8 cellular contexts compared by ENCODE assay signal in genomic region chr9:35079041-35079425, GRCh38. TPM values are rescaled to one million over a fixed set of nuclear protein-coding genes. Genes with fewer than 3 reads are reported as not detected.
DNase-seq lines count a peak whose midpoint lies in the region; ATAC-seq and TF ChIP-seq lines count a peak whose summit lies in the region.

No MANE protein-coding gene starts in this region.

- H3K4me3 Mint-ChIP-seq in central memory CD8-positive, alpha-beta T cell: peak overlapping the region; percentile 92
- peak overlapping the region; percentile 99 for H3K4me3 Mint-ChIP-seq in natural killer cell treated with Interleukin-12 subunit alpha and Interleukin-12 subunit beta and Interleukin-15 and Interleukin-18, amount 100 ng/mL, for 72 hours

- H3K36me3 Mint-ChIP-seq in central memory CD8-positive, alpha-beta T cell (ENCODE audit: insufficient read depth): peaks cover 5% of the 10 kb centered on the region
- peaks cover 10% of the 10 kb centered on the region for H3K36me3 Mint-ChIP-seq in natural killer cell treated with Interleukin-12 subunit alpha and Interleukin-12 subunit beta and Interleukin-15 and Interleukin-18, amount 100 ng/mL, for 72 hours

- no peak for ATAC-seq in central memory CD8-positive, alpha-beta T cell (replicated peaks; ENCODE audit: extremely low read depth, poor library complexity, severe bottlenecking)
- ATAC-seq in natural killer cell treated with Interleukin-12 subunit alpha and Interleukin-12 subunit beta and Interleukin-15 and Interleukin-18, amount 100 ng/mL, for 72 hours: no peak

- H3K27ac Mint-ChIP-seq in central memory CD8-positive, alpha-beta T cell (ENCODE audit: low read depth): no peak overlapping the region
- H3K27ac Mint-ChIP-seq in natural killer cell treated with Interleukin-12 subunit alpha and Interleukin-12 subunit beta and Interleukin-15 and Interleukin-18, amount 100 ng/mL, for 72 hours: peak overlapping the region; percentile 96 to 97

- no peaks in the 10 kb centered on the region for H3K9me3 Mint-ChIP-seq in central memory CD8-positive, alpha-beta T cell
- H3K9me3 Mint-ChIP-seq in natural killer cell treated with Interleukin-12 subunit alpha and Interleukin-12 subunit beta and Interleukin-15 and Interleukin-18, amount 100 ng/mL, for 72 hours: no peaks in the 10 kb centered on the region

- no peaks in the 10 kb centered on the region for H3K27me3 Mint-ChIP-seq in central memory CD8-positive, alpha-beta T cell
- H3K27me3 Mint-ChIP-seq in natural killer cell treated with Interleukin-12 subunit alpha and Interleukin-12 subunit beta and Interleukin-15 and Interleukin-18, amount 100 ng/mL, for 72 hours: no peaks in the 10 kb centered on the region

- no peak for DNase-seq in GM12865 (ENCODE audit: low read depth)
- peak; percentile 68 for DNase-seq in NCI-H146 (lab: John Stamatoyannopoulos, UW)
- DNase-seq in central memory CD8-positive, alpha-beta T cell (ENCODE audit: low spot score in 2 of 2): no peak
- DNase-seq in natural killer cell treated with Interleukin-12 subunit alpha and Interleukin-12 subunit beta and Interleukin-15 and Interleukin-18, amount 100 ng/mL, for 72 hours (ENCODE audit: low spot score): no peak
- DNase-seq in NCI-H510A treated with DMSO at 0.1 percent for 48 hours (lab: John Stamatoyannopoulos, UW): no peak
- no peak for DNase-seq in activated CD4-positive, CD25-positive, alpha-beta regulatory T cell treated with anti-CD3 and anti-CD28 coated beads, Interleukin-2, amount 50 U/mL, for 72 hours
- DNase-seq in stimulated activated naive CD4-positive, alpha-beta T cell (lab: John Stamatoyannopoulos, UW): no peak
- DNase-seq in NCI-H2107 treated with DMSO at 0.1 percent for 48 hours (lab: John Stamatoyannopoulos, UW; ENCODE audit: unreplicated experiment): no peak

- H3K4me3 ChIP-seq in GM12865 (ENCODE audit: low read depth, low read length): peak overlapping the region; percentile 73

- TF ChIP-seq CTCF in GM12865 (IDR thresholded peaks at IDR 0.05; ENCODE audit: insufficient read depth, low read depth, low read length, missing control alignments): no peak

- H3K4me1 Mint-ChIP-seq in central memory CD8-positive, alpha-beta T cell: peaks cover 31% of the 10 kb centered on the region
- peaks cover 32 to 33% of the 10 kb centered on the region in 2 donors for H3K4me1 Mint-ChIP-seq in natural killer cell treated with Interleukin-12 subunit alpha and Interleukin-12 subunit beta and Interleukin-15 and Interleukin-18, amount 100 ng/mL, for 72 hours (ENCODE audit: low read depth in 2 of 2)

RNA-seq across cellular contexts. Expression of gene FANCG, which starts 0.7 kb away (rescaled TPM):
- total RNA-seq in natural killer cell treated with Interleukin-12 subunit alpha and Interleukin-12 subunit beta and Interleukin-15 and Interleukin-18, amount 100 ng/mL, for 72 hours: 100 to 1,000 TPM in 1 of 2 donors, 10 to 100 TPM in 1; 74.9 to 185 TPM

RNA-seq across cellular contexts. Expression of gene VCP, which starts 6.6 kb away (rescaled TPM):
- 100 to 1,000 TPM; 436 to 450 TPM for total RNA-seq in natural killer cell treated with Interleukin-12 subunit alpha and Interleukin-12 subunit beta and Interleukin-15 and Interleukin-18, amount 100 ng/mL, for 72 hours

RNA-seq across cellular contexts. Expression of gene PIGO, which starts 17.4 kb away (rescaled TPM):
- 10 to 100 TPM; 23.7 to 24.5 TPM for total RNA-seq in natural killer cell treated with Interleukin-12 subunit alpha and Interleukin-12 subunit beta and Interleukin-15 and Interleukin-18, amount 100 ng/mL, for 72 hours

RNA-seq across cellular contexts. Expression of gene STOML2, which starts 23.9 kb away (rescaled TPM):
- 100 to 1,000 TPM; 138 to 201 TPM for total RNA-seq in natural killer cell treated with Interleukin-12 subunit alpha and Interleukin-12 subunit beta and Interleukin-15 and Interleukin-18, amount 100 ng/mL, for 72 hours

RNA-seq across cellular contexts. Expression of gene ATOSB, which starts 36.6 kb away (rescaled TPM):
- 10 to 100 TPM; 13.1 to 19.6 TPM for total RNA-seq in natural killer cell treated with Interleukin-12 subunit alpha and Interleukin-12 subunit beta and Interleukin-15 and Interleukin-18, amount 100 ng/mL, for 72 hours
